In genomic region chr19:46537136-46538097, GRCh38 we compare ENCODE assay signal across 8 cellular contexts. TPM values are rescaled to one million over a fixed set of nuclear protein-coding genes. Genes with fewer than 3 reads are reported as not detected.
DNase-seq lines count a peak whose midpoint lies in the region; ATAC-seq, FAIRE-seq and TF ChIP-seq lines count a peak whose summit lies in the region.

No MANE protein-coding gene starts in this region.

- TF ChIP-seq CTCF in GM10266 (IDR thresholded peaks at IDR 0.05; ENCODE audit: control insufficient read depth, insufficient read depth, low read depth, missing control alignments) = peak; percentile 73
- TF ChIP-seq CTCF in fibroblast of lung (conservative IDR thresholded peaks at IDR 0.05 in 1 of 2, IDR thresholded peaks at IDR 0.05 in 1 of 2; ENCODE audit: low read depth in 1 of 2, low read length in 2 of 2) = peak; percentile 74 to 96
- peak; percentile 81 to 93 (median 90) for TF ChIP-seq CTCF in pancreas (IDR thresholded peaks at IDR 0.05)
- TF ChIP-seq CTCF in uterus (IDR thresholded peaks at IDR 0.05) = peak; percentile 46 to 68 (median 52)

- H3K4me2 ChIP-seq in fibroblast of lung (ENCODE audit: extremely low read depth, insufficient read depth, low read length) = no peak overlapping the region

- H3K4me1 ChIP-seq in fibroblast of lung (ENCODE audit: control insufficient read depth, extremely low read depth, insufficient read depth, low read length) (no peaks in the 10 kb centered on the region), pancreas (no peaks in the 10 kb centered on the region), uterus (no peaks in the 10 kb centered on the region)

- H3K36me3 ChIP-seq in fibroblast of lung (ENCODE audit: control insufficient read depth, insufficient read depth, low read length) (no peaks in the 10 kb centered on the region), pancreas (no peaks in the 10 kb centered on the region), uterus (no peaks in the 10 kb centered on the region)

- no peak overlapping the region for H3K27ac ChIP-seq in fibroblast of lung (ENCODE audit: insufficient read depth, low read length)
- H3K27ac ChIP-seq in pancreas = no peak overlapping the region
- no peak overlapping the region for H3K27ac ChIP-seq in uterus

- H4K20me1 ChIP-seq in fibroblast of lung (ENCODE audit: control insufficient read depth, extremely low read depth, insufficient read depth, low read length) = no peaks in the 10 kb centered on the region

- ATAC-seq in pancreas = peak; percentile 55 to 97 (median 89)

- H2AFZ ChIP-seq in fibroblast of lung (ENCODE audit: low read length) = no peak overlapping the region

- no peaks in the 10 kb centered on the region for H3K27me3 ChIP-seq in fibroblast of lung (ENCODE audit: control insufficient read depth, insufficient read depth, low read length)
- H3K27me3 ChIP-seq in pancreas = no peaks in the 10 kb centered on the region
- H3K27me3 ChIP-seq in uterus = no peaks in the 10 kb centered on the region

- intact Hi-C loops in pancreas (cut with DNase I) (no loop called here), uterus (cut with DNase I; ENCODE audit: low total_unique reads) (no loop called here)

- H3K79me2 ChIP-seq in fibroblast of lung (ENCODE audit: control insufficient read depth, insufficient read depth, low read length) = no peaks in the 10 kb centered on the region

- no peaks in the 10 kb centered on the region for H3K9me3 ChIP-seq in fibroblast of lung (ENCODE audit: control insufficient read depth, insufficient read depth, low read depth, low read length)
- H3K9me3 ChIP-seq in pancreas = no peaks in the 10 kb centered on the region
- no peaks in the 10 kb centered on the region for H3K9me3 ChIP-seq in uterus

- H3K4me3 ChIP-seq in fibroblast of lung (replicated peaks in 1 of 4; ENCODE audit: control extremely low read depth in 1 of 4, insufficient read depth in 1 of 4, low read depth in 3 of 4, low read length in 4 of 4) (no peak overlapping the region), pancreas (no peak overlapping the region), uterus (no peak overlapping the region)

- no peak for FAIRE-seq in pancreas (lab: Jason Lieb, UNC)

- DNase-seq in GM10266 (ENCODE audit: extremely low spot score) (peak; percentile 53), NCI-H748 (lab: John Stamatoyannopoulos, UW; ENCODE audit: unreplicated experiment) (peak; percentile 56), activated T-cell treated with anti-CD3 and anti-CD28 coated beads for 48 hours (ENCODE audit: low read depth) (peak; percentile 50), fibroblast of lung (ENCODE audit: low read depth in 2 of 2) (peak; percentile 19 to 40), pancreas (peak in 5 of 6 donors; percentile 27 to 87 (median 68)), uterus (peak in 1 of 2 donors; percentile 52), NCI-H345 treated with DMSO at 0.1 percent for 48 hours (lab: John Stamatoyannopoulos, UW; ENCODE audit: unreplicated experiment) (no peak), NCI-H1417 treated with DMSO at 0.1 percent for 48 hours (lab: John Stamatoyannopoulos, UW) (no peak)

- H3K9ac ChIP-seq in fibroblast of lung (ENCODE audit: insufficient read depth, low read length) = no peak overlapping the region

- WGBS in pancreas, 2 donors = 25 to 30% methylated on average over 19 of the region's 19 CpGs

- no peak for TF ChIP-seq POLR2A in uterus (IDR thresholded peaks at IDR 0.05)

RNA-seq across cellular contexts. Expression of gene PNMA8B, which starts 41.8 kb away (rescaled TPM):
- total RNA-seq in fibroblast of lung (1.3 and 1.7 TPM in 2 replicates), pancreas (1 to 10 TPM in 2 of 6 donors, under 1 TPM in 4; 0.47 to 1.4 (median 0.68) TPM), uterus (1 to 10 TPM in 3 of 4 donors, not detected in 1; 2.2 to 7.9 (median 3.1) TPM)
- polyA plus RNA-seq in fibroblast of lung (0.12 and 0.14 TPM in 2 replicates), pancreas (1 to 10 TPM; 1.1 to 1.2 TPM)
- polyA plus RNA-seq in fibroblast of lung (2012) = 0.31 and 0.70 TPM in 2 replicates
- polyA minus RNA-seq in fibroblast of lung (ENCODE audit: low replicate concordance) = 0.08 and 1.0 TPM in 2 replicates

Comparison
In these comparisons a context has a peak if more than half of its experiments do, and no peak if none do; other contexts are left out.
1. DNase-seq: peak in GM10266 (single experiment), NCI-H748 (single experiment), activated T-cell treated with anti-CD3 and anti-CD28 coated beads for 48 hours (single experiment), fibroblast of lung (2 of 2) and pancreas (5 of 6); none in NCI-H345 treated with DMSO at 0.1 percent for 48 hours (single experiment) and NCI-H1417 treated with DMSO at 0.1 percent for 48 hours (single experiment).
2. Peak in every context shown above with its lines, with median percentiles within 50 percentile points of each other: CTCF ChIP-seq.